In genomic region chr16:49529646-49530045, GRCh38 we compare ENCODE assay signal across 30 cellular contexts.
DNase-seq lines count a peak whose midpoint lies in the region; ATAC-seq and TF ChIP-seq lines count a peak whose summit lies in the region.
"Had no signal": no experiment of that assay in that cellular context is flagged by ENCODE, and none has a peak within 500 bp of the region (broad histone marks: within the 10 kb centered on the region; RNA-seq: fewer than 3 reads in every experiment).

No MANE protein-coding gene starts in this region.

- H3K9me3 Mint-ChIP-seq in naive B cell (peaks cover 0 to 1% (median 0%) of the 10 kb centered on the region in 7 donors), mesothelial cell of epicardium (no peaks in the 10 kb centered on the region)
- H3K9me3 Mint-ChIP-seq: activated naive CD8-positive, alpha-beta T cell treated with anti-CD3 and anti-CD28 coated beads, Interleukin-2, amount 10 ng/mL, durations not matched to agents 7 days and 5 days; activated T-cell treated with anti-CD3 and anti-CD28 coated beads, Interleukin-2, amount 50 U/mL, for 4 hours; dendritic cell treated with granulocyte-macrophage colony-stimulating factor and Interleukin-4, amounts not matched to agents 40 ng/mL and 50 ng/mL, for 4 days; endodermal cell; stimulated activated naive B cell treated with anti-CD40 and anti-IgM and Interleukin-4, amounts not matched to agents 10 μg/mL and 1 μg/mL and 100 μg/mL, for 72 hours had no signal

- no peaks in the 10 kb centered on the region for H3K36me3 Mint-ChIP-seq in naive B cell
- no peaks in the 10 kb centered on the region for H3K36me3 Mint-ChIP-seq in mesothelial cell of epicardium
- H3K36me3 Mint-ChIP-seq: activated naive CD8-positive, alpha-beta T cell treated with anti-CD3 and anti-CD28 coated beads, Interleukin-2, amount 10 ng/mL, durations not matched to agents 7 days and 5 days; stimulated activated naive B cell treated with anti-CD40 and anti-IgM and Interleukin-4, amounts not matched to agents 10 μg/mL and 1 μg/mL and 100 μg/mL, for 72 hours had no signal

- H3K4me3 Mint-ChIP-seq in naive B cell: peak overlapping the region in 7 of 8 donors; percentile 13 to 95 (median 63)
- H3K4me3 Mint-ChIP-seq in mesothelial cell of epicardium: no peak overlapping the region
- H3K4me3 Mint-ChIP-seq: endodermal cell had no signal

- no peak overlapping the region for H2AFZ ChIP-seq in OCI-LY3 (ENCODE audit: low read depth, low read length)

- H3K79me2 ChIP-seq in OCI-LY3 (ENCODE audit: low read length): no peaks in the 10 kb centered on the region

- no peak overlapping the region for H3K9ac ChIP-seq in OCI-LY3 (ENCODE audit: low read length)

- no peak overlapping the region for H3K4me3 ChIP-seq in OCI-LY3 (ENCODE audit: low read length)
- H3K4me3 ChIP-seq: SJCRH30 had no signal

- no peaks in the 10 kb centered on the region for H4K20me1 ChIP-seq in OCI-LY3 (ENCODE audit: insufficient read depth, low read length)

- TF ChIP-seq CTCF in OCI-LY3 (IDR thresholded peaks at IDR 0.05; ENCODE audit: low read depth, low read length): no peak
- no peak for TF ChIP-seq CTCF in mesothelial cell of epicardium (IDR thresholded peaks at IDR 0.05; ENCODE audit: unreplicated experiment)

- peaks cover 0 to 48% (median 34%) of the 10 kb centered on the region in 3 donors for H3K27me3 Mint-ChIP-seq in naive B cell
- H3K27me3 Mint-ChIP-seq in mesothelial cell of epicardium (ENCODE audit: low read depth): peaks cover 67% of the 10 kb centered on the region
- H3K27me3 Mint-ChIP-seq: activated naive CD8-positive, alpha-beta T cell treated with anti-CD3 and anti-CD28 coated beads, Interleukin-2, amount 10 ng/mL, durations not matched to agents 7 days and 5 days had no signal

- H3K27ac Mint-ChIP-seq in naive B cell (no peak overlapping the region), mesothelial cell of epicardium (no peak overlapping the region)
- H3K27ac Mint-ChIP-seq: activated naive CD8-positive, alpha-beta T cell treated with anti-CD3 and anti-CD28 coated beads, Interleukin-2, amount 10 ng/mL, durations not matched to agents 7 days and 5 days; dendritic cell treated with granulocyte-macrophage colony-stimulating factor and Interleukin-4, amounts not matched to agents 40 ng/mL and 50 ng/mL, for 4 days; endodermal cell had no signal

- ATAC-seq in naive B cell (ENCODE audit: low read depth in 2 of 2): no peak
- no peak for ATAC-seq in GM21515 (IDR thresholded peaks at IDR 0.05; ENCODE audit: unreplicated experiment)
- ATAC-seq: activated T-cell treated with anti-CD3 and anti-CD28 coated beads, Interleukin-2, amount 50 U/mL, for 4 hours; esophagus mucosa had no signal

- H3K27me3 ChIP-seq in OCI-LY3 (ENCODE audit: low read depth, low read length): peaks cover 36% of the 10 kb centered on the region
- H3K27me3 ChIP-seq: SJCRH30 had no signal

- no peaks in the 10 kb centered on the region for H3K9me3 ChIP-seq in OCI-LY3 (ENCODE audit: insufficient read depth, low read length)
- H3K9me3 ChIP-seq: left ventricle myocardium inferior, SJCRH30 had no signal

- no peak overlapping the region for H3K27ac ChIP-seq in OCI-LY3 (ENCODE audit: low read length)
- H3K27ac ChIP-seq: SJCRH30, VCaP had no signal

- no peaks in the 10 kb centered on the region for H3K36me3 ChIP-seq in OCI-LY3 (replicated peaks; ENCODE audit: low read depth, low read length)
- H3K36me3 ChIP-seq: left ventricle myocardium inferior, SJCRH30 had no signal

- DNase-seq in NCI-H2227 (lab: John Stamatoyannopoulos, UW; ENCODE audit: unreplicated experiment) (peak; percentile 9), NCI-H2227 treated with DMSO at 0.1 percent for 48 hours (lab: John Stamatoyannopoulos, UW) (no peak), naive B cell (no peak), mesothelial cell of epicardium (ENCODE audit: low spot score in 2 of 2, unreplicated experiment in 2 of 2) (no peak), activated T-cell treated with anti-CD3 and anti-CD28 coated beads for 4 hours (no peak)
- no peak for DNase-seq in activated CD4-positive, alpha-beta T cell treated with anti-CD3 and anti-CD28 coated beads for 4 hours
- DNase-seq: 8988T; activated CD4-positive, alpha-beta T cell treated with anti-CD3 and anti-CD28 coated beads, Interleukin-2, amount 50 U/mL, for 1 hour; activated gamma-delta T cell; activated naive CD8-positive, alpha-beta T cell treated with anti-CD3 and anti-CD28 coated beads, Interleukin-2, amount 10 ng/mL, durations not matched to agents 7 days and 5 days; activated T-cell treated with anti-CD3 and anti-CD28 coated beads, Interleukin-2, amount 50 U/mL, for 4 hours; central memory CD4-positive, alpha-beta T cell; endodermal cell; HCEC 1CT; islet precursor cell; left ventricle myocardium inferior; NCI-H2029 treated with DMSO at 0.1 percent for 48 hours; NCI-H226; NCI-H774; SJCRH30; stimulated activated CD4-positive, alpha-beta T cell treated with anti-CD3 and anti-CD28 coated beads, Interleukin-15, amount 100 ng/mL, for 24 hours; stimulated activated naive B cell treated with anti-CD40 and anti-IgM and Interleukin-4, amounts not matched to agents 10 μg/mL and 1 μg/mL and 100 μg/mL, for 72 hours; substantia nigra; T1000; trophoblast cell had no signal

- no peaks in the 10 kb centered on the region; the same call in 1 of the 2 replicates for H3K4me1 ChIP-seq in OCI-LY3 (ENCODE audit: low read length)

- 0 out of 2 replicates have a peak overlapping the region, but pooled peaks have one; percentile 8 for H3K4me2 ChIP-seq in OCI-LY3 (ENCODE audit: low read length)

- H3K4me1 Mint-ChIP-seq in naive B cell: peaks cover 12 to 27% (median 22%) of the 10 kb centered on the region in 3 donors
- peaks cover 39% of the 10 kb centered on the region for H3K4me1 Mint-ChIP-seq in mesothelial cell of epicardium
